ENCODE assay signal across 8 cellular contexts in the genomic region with DNA sequence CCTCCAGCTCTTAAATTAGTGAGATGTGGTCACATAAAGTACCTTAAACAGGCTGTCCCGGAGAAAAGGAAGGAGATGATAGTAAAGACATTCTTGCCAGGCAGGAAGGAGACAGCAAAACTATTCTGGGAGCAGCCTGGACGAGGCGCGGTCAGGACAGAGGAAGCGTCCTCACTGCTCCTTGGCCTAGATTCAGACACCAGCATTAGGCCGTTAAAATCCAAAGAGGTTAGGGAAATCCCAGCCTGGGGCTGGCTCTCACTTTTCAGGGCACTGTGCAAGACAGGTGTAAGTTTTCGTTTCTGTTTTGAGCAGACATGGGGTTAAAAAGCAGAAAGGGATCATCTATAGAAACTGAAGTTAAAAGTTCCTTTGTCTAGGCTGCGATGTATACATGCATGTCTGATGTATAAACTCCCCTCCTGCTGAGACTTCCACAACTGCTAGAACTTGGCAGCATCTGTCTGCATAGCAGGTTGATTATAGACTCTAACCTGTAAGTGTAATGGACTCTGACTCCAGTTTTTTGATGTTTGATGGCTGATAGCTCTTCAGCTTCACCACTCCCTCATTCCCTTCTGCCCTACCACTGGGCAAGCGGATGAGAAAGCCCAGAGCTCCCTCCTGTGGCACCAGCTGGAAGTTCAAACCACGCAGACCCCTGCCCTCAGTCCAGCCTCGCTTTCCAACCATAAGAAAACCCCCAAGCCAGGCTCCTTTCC. TPM values are rescaled to one million over a fixed set of nuclear protein-coding genes. Genes with fewer than 3 reads are reported as not detected.
DNase-seq lines count a peak whose midpoint lies in the region; ATAC-seq and TF ChIP-seq lines count a peak whose summit lies in the region.

No MANE protein-coding gene starts in this region.

- H3K9me3 ChIP-seq in A673 (ENCODE audit: low read depth, low read length, poor library complexity, severe bottlenecking): no peaks in the 10 kb centered on the region
- H3K9me3 ChIP-seq in right lobe of liver: no peaks in the 10 kb centered on the region

- in situ Hi-C loops in GM13977 (cut with MboI; ENCODE audit: low pct_unique_long_range_greater_than_20kb, low sequenced_read_pairs, unreplicated experiment): loop anchor here (5.0 kb wide), 1 partner anchor 190 kb away; no protein-coding TSS in a partner anchor

- H3K36me3 ChIP-seq in A673 (ENCODE audit: insufficient read depth, low read length, poor library complexity, severe bottlenecking) (no peaks in the 10 kb centered on the region), right lobe of liver (no peaks in the 10 kb centered on the region)

- H3K36me3 Mint-ChIP-seq in WTC11: no peaks in the 10 kb centered on the region

- H3K9me3 Mint-ChIP-seq in WTC11: no peaks in the 10 kb centered on the region

- WGBS in right lobe of liver (ENCODE audit: insufficient coverage, low coverage, low lambda C conversion rate, missing lambda C conversion rate): 15% methylated on average over 11 of the region's 11 CpGs

- H3K27me3 Mint-ChIP-seq in WTC11 (ENCODE audit: low read depth): no peaks in the 10 kb centered on the region

- peak; percentile 75 for DNase-seq in A673 (ENCODE audit: low spot score)
- peak; percentile 75 for DNase-seq in GM13977 (ENCODE audit: low spot score)
- DNase-seq in NCI-H1694 treated with DMSO at 0.1 percent for 48 hours (lab: John Stamatoyannopoulos, UW): peak; percentile 54
- DNase-seq in WTC11 (ENCODE audit: low spot score): peak; percentile 84
- DNase-seq in cerebellum (ENCODE audit: low spot score): peak; percentile 75
- DNase-seq in right lobe of liver: peak in 2 of 3 donors; percentile 57 to 79
- peak; percentile 28 for DNase-seq in stimulated activated CD8-positive, alpha-beta memory T cell treated with anti-CD3 and anti-CD28 coated beads, Interleukin-15, amount 100 ng/mL, for 1 hour (ENCODE audit: low read depth)

- H3K4me3 Mint-ChIP-seq in WTC11: no peak overlapping the region

- H3K4me3 ChIP-seq in A673 (ENCODE audit: low read depth, low read length, poor library complexity, severe bottlenecking) (no peak overlapping the region), right lobe of liver (peak overlapping the region in 1 of 3 donors; percentile 3)

- H3K27ac ChIP-seq in A673 (ENCODE audit: low read depth, low read length, poor library complexity, severe bottlenecking): no peak overlapping the region
- peak overlapping the region; percentile 30 to 54 (median 46) for H3K27ac ChIP-seq in right lobe of liver

- H3K4me1 Mint-ChIP-seq in WTC11: peaks cover 34% of the 10 kb centered on the region

- H3K27me3 ChIP-seq in A673 (replicated peaks; ENCODE audit: insufficient read depth, low read depth, low read length, poor library complexity) (no peaks in the 10 kb centered on the region), right lobe of liver (no peaks in the 10 kb centered on the region)

- H3K27ac Mint-ChIP-seq in WTC11: no peak overlapping the region

- H3K4me1 ChIP-seq in A673 (ENCODE audit: insufficient read depth, low read length, poor library complexity, severe bottlenecking) (peaks cover 24% of the 10 kb centered on the region), right lobe of liver (peaks cover 0 to 44% (median 20%) of the 10 kb centered on the region in 4 donors)

- CTCF ChIA-PET in A673 (lab: Charles Lee) (interaction anchor here (0.6 to 4.2 kb wide), 16 partner anchors 10 to 620 kb away, joined by 3 to 159 read pairs (median 4); partner anchors contain the start of gene NIPAL3), WTC11 (lab: Charles Lee) (interaction anchor here (0.6 to 6.7 kb wide), 72 partner anchors 8 to 435 kb away, joined by 3 to 465 read pairs (median 5); partner anchors contain the start of genes GRHL3, IFNLR1, MYOM3 and NIPAL3)

- peak; percentile 73 for ATAC-seq in HG02798 (IDR thresholded peaks at IDR 0.05; ENCODE audit: poor library complexity, unreplicated experiment)
- ATAC-seq in WTC11: peak; percentile 91
- ATAC-seq in right lobe of liver: peak; percentile 77 to 87 (median 81)

- peak; percentile 88 for TF ChIP-seq CTCF in A673 (conservative IDR thresholded peaks at IDR 0.05; ENCODE audit: low read depth, low read length)
- peak; percentile 87 for TF ChIP-seq CTCF in GM13977 (IDR thresholded peaks at IDR 0.05; ENCODE audit: extremely low read depth, insufficient read depth, missing control alignments)
- peak; percentile 72 for TF ChIP-seq CTCF in WTC11 (IDR thresholded peaks at IDR 0.05)
- peak; percentile 73 to 84 (median 80) for TF ChIP-seq CTCF in right lobe of liver (IDR thresholded peaks at IDR 0.05)

- TF ChIP-seq POLR2A in right lobe of liver (IDR thresholded peaks at IDR 0.05): no peak

- POLR2A ChIA-PET in A673 (lab: Charles Lee; ENCODE audit: low non-redundant PET): interaction anchor here (0.5 to 0.6 kb wide), 4 partner anchors 10 to 535 kb away, joined by 3 to 13 read pairs (median 4); no protein-coding TSS in a partner anchor
- POLR2A ChIA-PET in WTC11 (lab: Charles Lee): no interaction called here

- intact Hi-C loops in A673 (cut with micrococcal nuclease; ENCODE audit: unreplicated experiment) (loop anchor here (1.0 to 5.0 kb wide), 4 partner anchors 193 to 321 kb away; no protein-coding TSS in a partner anchor), right lobe of liver (cut with DNase I) (loop anchor here (5.0 to 10.0 kb wide), 2 partner anchors 190 to 317 kb away; no protein-coding TSS in a partner anchor)

- no TSS peak for BruUV-seq in A673 (replicated peaks; lab: Mats Ljungman, UMichigan)

TF ChIP-seq in WTC11, 78 proteins besides CTCF, POLR2A, EP300 and RAD21:
- TF ChIP-seq HMGXB4 (CRISPR knock-in tag; IDR thresholded peaks at IDR 0.05) (peak; percentile 28; the same call in 1 of the 2 replicates), GTF2I (CRISPR knock-in tag; conservative IDR thresholded peaks at IDR 0.05) (no peak), MYBL2 (CRISPR knock-in tag; IDR thresholded peaks at IDR 0.05) (no peak), ZNF219 (CRISPR knock-in tag; IDR thresholded peaks at IDR 0.05; ENCODE audit: borderline replicate concordance) (no peak), FOXJ3 (CRISPR knock-in tag; IDR thresholded peaks at IDR 0.05; ENCODE audit: borderline replicate concordance) (no peak), FOXP1 (CRISPR knock-in tag; IDR thresholded peaks at IDR 0.05; ENCODE audit: borderline replicate concordance) (no peak)
- TF ChIP-seq, protein P1, sequence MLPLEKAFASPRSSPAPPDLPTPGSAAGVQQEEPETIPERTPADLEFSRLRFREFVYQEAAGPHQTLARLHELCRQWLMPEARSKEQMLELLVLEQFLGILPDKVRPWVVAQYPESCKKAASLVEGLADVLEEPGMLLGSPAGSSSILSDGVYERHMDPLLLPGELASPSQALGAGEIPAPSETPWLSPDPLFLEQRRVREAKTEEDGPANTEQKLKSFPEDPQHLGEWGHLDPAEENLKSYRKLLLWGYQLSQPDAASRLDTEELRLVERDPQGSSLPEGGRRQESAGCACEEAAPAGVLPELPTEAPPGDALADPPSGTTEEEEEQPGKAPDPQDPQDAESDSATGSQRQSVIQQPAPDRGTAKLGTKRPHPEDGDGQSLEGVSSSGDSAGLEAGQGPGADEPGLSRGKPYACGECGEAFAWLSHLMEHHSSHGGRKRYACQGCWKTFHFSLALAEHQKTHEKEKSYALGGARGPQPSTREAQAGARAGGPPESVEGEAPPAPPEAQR (CRISPR knock-in tag; IDR thresholded peaks at IDR 0.05): no peak

RNA-seq across cellular contexts. Expression of gene STPG1, which starts 21.5 kb away (rescaled TPM):
- total RNA-seq in A673 (2021) (7.2 and 8.6 TPM in 2 replicates), WTC11 (2021) (9.9 to 12.8 TPM (median 10.1 TPM) in 3 replicates), cerebellum (8.4 TPM), right lobe of liver (1 to 10 TPM; 1.0 to 3.6 (median 1.7) TPM)

RNA-seq across cellular contexts. Expression of gene NIPAL3, which starts 23.6 kb away (rescaled TPM):
- total RNA-seq in A673 (2021) (6.5 and 7.3 TPM in 2 replicates), WTC11 (2021) (11.2 to 11.3 TPM (median 11.2 TPM) in 3 replicates), cerebellum (24.9 TPM), right lobe of liver (1 to 10 TPM; 3.4 to 9.2 (median 6.0) TPM)

Comparison
In these comparisons a context has a peak if more than half of its experiments do, and no peak if none do; other contexts are left out.
1. DNase-seq: peak in every context shown above with its lines; median percentile 84 in WTC11; 75 in A673; 75 in GM13977; 75 in cerebellum; 68 in right lobe of liver; 54 in NCI-H1694 treated with DMSO at 0.1 percent for 48 hours; 28 in stimulated activated CD8-positive, alpha-beta memory T cell treated with anti-CD3 and anti-CD28 coated beads, Interleukin-15, amount 100 ng/mL, for 1 hour.